Comparison of ENCODE assay signal across 8 cellular contexts in the genomic region with DNA sequence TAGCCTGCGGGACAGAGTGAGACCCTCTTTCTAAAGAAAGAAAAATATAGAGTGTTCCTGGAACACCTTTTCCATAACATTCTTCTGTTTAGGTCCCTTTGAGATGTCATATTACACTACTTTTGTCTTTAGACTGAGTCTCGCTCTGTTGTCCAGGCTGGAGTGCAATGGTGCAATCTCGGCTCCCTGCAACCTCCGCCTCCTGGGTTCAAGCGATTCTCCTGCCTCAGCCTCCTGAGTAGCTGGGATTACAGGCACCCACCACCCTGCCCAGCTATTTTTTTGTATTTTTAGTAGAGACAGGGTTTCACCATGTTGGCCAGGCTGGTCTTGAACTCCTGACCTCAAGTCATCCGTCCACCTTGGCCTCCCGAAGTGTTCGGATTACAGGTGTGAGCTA. TPM values are rescaled to one million over a fixed set of nuclear protein-coding genes. Genes with fewer than 3 reads are reported as not detected.
DNase-seq lines count a peak whose midpoint lies in the region; ATAC-seq, FAIRE-seq and TF ChIP-seq lines count a peak whose summit lies in the region.
"Not testable (repeated sequence)": the region's sequence is repeated elsewhere in the genome, so short reads cannot be mapped to it uniquely, and the experiment has no call there.

No MANE protein-coding gene starts in this region.

- POLR2A ChIA-PET in A549 (lab: Yijun Ruan, JAX); PC-3 (lab: Charles Lee; ENCODE audit: unreplicated experiment): not testable (repeated sequence)
- POLR2A ChIA-PET in HepG2 (lab: Yijun Ruan, JAX) = interaction anchor here (0.8 to 2.0 kb wide), 4 partner anchors 23 to 253 kb away, joined by 3 to 13 read pairs (median 4); a partner anchor contains a TSS

- not testable (repeated sequence) for H3K9me2 ChIP-seq in PC-3 (replicated peaks; ENCODE audit: low read length)

- H3K4me2 ChIP-seq in A549 = peak overlapping the region; percentile 54; the same call in 2 of the 3 replicates
- not testable (repeated sequence) for H3K4me2 ChIP-seq in PC-3 (ENCODE audit: low read length)
- peak overlapping the region; percentile 61 for H3K4me2 ChIP-seq in HepG2 (ENCODE audit: low read depth, low read length)

- H3K27ac ChIP-seq in A549 (peak overlapping the region; percentile 80 to 82), PC-3 (ENCODE audit: low read length) (peak overlapping the region; percentile 32), colonic mucosa (peak overlapping the region; percentile 74), HepG2 (ENCODE audit: extremely low read length, insufficient read depth, low read length) (peak overlapping the region; percentile 55), pancreas (peak overlapping the region; percentile 30 to 49 (median 49)), transverse colon (peak overlapping the region; percentile 37 to 78 (median 44))

- WGBS in A549 (ENCODE audit: missing lambda C conversion rate) = 93% methylated on average over 8 of the region's 8 CpGs
- WGBS in HepG2 (ENCODE audit: low lambda C conversion rate) = 81% methylated on average over 8 of the region's 8 CpGs
- WGBS in pancreas, 2 donors = 65 to 67% methylated on average over 8 of the region's 8 CpGs
- WGBS in transverse colon (ENCODE audit: low coverage in 1 of 2), 2 donors = 83% methylated on average over 8 of the region's 8 CpGs; no CpG with 5 or more reads in 1 of the 2 donors

- H3K27ac Mint-ChIP-seq in activated naive CD8-positive, alpha-beta T cell treated with anti-CD3 and anti-CD28 coated beads, Interleukin-2, amount 50 U/mL, for 24 hours = peak overlapping the region; percentile 67
- peak overlapping the region; percentile 57 for H3K27ac Mint-ChIP-seq in stimulated activated effector memory CD8-positive, alpha-beta T cell treated with anti-CD3 and anti-CD28 coated beads, Interleukin-12 subunit alpha, Interleukin-12 subunit beta, amount 100 ng/mL, for 72 hours

- H3K4me3 ChIP-seq in A549; PC-3 (ENCODE audit: low read length); colonic mucosa; pancreas; transverse colon: not testable (repeated sequence)
- H3K4me3 ChIP-seq in HepG2 (replicated peaks in 1 of 3; ENCODE audit: insufficient read depth in 1 of 3, low read depth in 2 of 3, low read length in 3 of 3) = peak overlapping the region in 1 of 3 experiments; percentile 10; a peak in 1 of 6 replicates

- H3K9me3 Mint-ChIP-seq in activated naive CD8-positive, alpha-beta T cell treated with anti-CD3 and anti-CD28 coated beads, Interleukin-2, amount 50 U/mL, for 24 hours; stimulated activated effector memory CD8-positive, alpha-beta T cell treated with anti-CD3 and anti-CD28 coated beads, Interleukin-12 subunit alpha, Interleukin-12 subunit beta, amount 100 ng/mL, for 72 hours: not testable (repeated sequence)

- ATAC-seq in A549; PC-3; activated naive CD8-positive, alpha-beta T cell treated with anti-CD3 and anti-CD28 coated beads, Interleukin-2, amount 50 U/mL, for 24 hours; HepG2; pancreas; stimulated activated effector memory CD8-positive, alpha-beta T cell treated with anti-CD3 and anti-CD28 coated beads, Interleukin-12 subunit alpha, Interleukin-12 subunit beta, amount 100 ng/mL, for 72 hours: not testable (repeated sequence)

- H3K4me1 ChIP-seq in A549 = peaks cover 62% of the 10 kb centered on the region
- H3K4me1 ChIP-seq in PC-3 (ENCODE audit: insufficient read depth, low read length) = peaks cover 45% of the 10 kb centered on the region
- H3K4me1 ChIP-seq in colonic mucosa = peaks cover 16% of the 10 kb centered on the region
- H3K4me1 ChIP-seq in HepG2 (ENCODE audit: insufficient read depth, low read length) = peaks cover 57% of the 10 kb centered on the region
- H3K4me1 ChIP-seq in pancreas = peaks cover 15 to 42% (median 33%) of the 10 kb centered on the region in 3 donors
- peaks cover 6 to 40% (median 11%) of the 10 kb centered on the region in 4 donors for H3K4me1 ChIP-seq in transverse colon

- in situ Hi-C loops in HepG2 (cut with HindIII; ENCODE audit: extremely low pct_ligation_motif_present, low pct_unique_long_range_greater_than_20kb) = not testable (repeated sequence)
- in situ Hi-C loops in transverse colon (cut with MboI; ENCODE audit: low pct_ligation_motif_present in 1 of 4, low pct_unique_long_range_greater_than_20kb in 1 of 4, low sequenced_read_pairs in 3 of 4) = loop anchor here in 3 of 4 donors (10.0 to 25.0 kb wide), 2 partner anchors 219 to 257 kb away; no protein-coding TSS in a partner anchor

- intact Hi-C loops in PC-3 (cut with micrococcal nuclease); colonic mucosa (cut with DNase I); pancreas (cut with DNase I); transverse colon (cut with DNase I; ENCODE audit: low total_unique reads): not testable (repeated sequence)
- intact Hi-C loops in HepG2 (cut with micrococcal nuclease; ENCODE audit: unreplicated experiment) = loop anchor here (10.0 kb wide), 1 partner anchor 293 kb away; no protein-coding TSS in a partner anchor

- H3K27me3 ChIP-seq in PC-3 (ENCODE audit: low read length); colonic mucosa; HepG2 (ENCODE audit: control insufficient read depth in 1 of 2, insufficient read depth in 2 of 2, low read length in 2 of 2); pancreas; transverse colon: not testable (repeated sequence)

- H3K79me2 ChIP-seq in PC-3 (ENCODE audit: low read length); HepG2 (ENCODE audit: insufficient read depth, low read length): not testable (repeated sequence)

- DNase-seq in A549 (ENCODE audit: low read depth in 1 of 2, low spot score in 1 of 2); PC-3; activated naive CD8-positive, alpha-beta T cell treated with anti-CD3 and anti-CD28 coated beads, Interleukin-2, amount 50 U/mL, for 24 hours; colonic mucosa; HepG2 (ENCODE audit: low spot score); pancreas; stimulated activated effector memory CD8-positive, alpha-beta T cell treated with anti-CD3 and anti-CD28 coated beads, Interleukin-12 subunit alpha, Interleukin-12 subunit beta, amount 100 ng/mL, for 72 hours (ENCODE audit: low spot score in 2 of 2); transverse colon: not testable (repeated sequence)

- not testable (repeated sequence) for H3K9me3 ChIP-seq in A549; PC-3 (ENCODE audit: low read length); colonic mucosa; HepG2 (ENCODE audit: low read length); pancreas; transverse colon

- not testable (repeated sequence) for TF ChIP-seq RAD21 in A549 (conservative IDR thresholded peaks at IDR 0.05 in 1 of 2, IDR thresholded peaks at IDR 0.05 in 1 of 2); HepG2 (CRISPR knock-in tag; IDR thresholded peaks at IDR 0.05)

- not testable (repeated sequence) for H3K36me3 ChIP-seq in PC-3 (ENCODE audit: low read depth, low read length); colonic mucosa; HepG2 (replicated peaks in 1 of 2; ENCODE audit: control insufficient read depth in 1 of 2, insufficient read depth in 2 of 2, low read length in 2 of 2); pancreas; transverse colon

- H2AFZ ChIP-seq in PC-3 (ENCODE audit: low read length); HepG2 (ENCODE audit: low read length): not testable (repeated sequence)

- not testable (repeated sequence) for H3K4me3 Mint-ChIP-seq in activated naive CD8-positive, alpha-beta T cell treated with anti-CD3 and anti-CD28 coated beads, Interleukin-2, amount 50 U/mL, for 24 hours; stimulated activated effector memory CD8-positive, alpha-beta T cell treated with anti-CD3 and anti-CD28 coated beads, Interleukin-12 subunit alpha, Interleukin-12 subunit beta, amount 100 ng/mL, for 72 hours

- not testable (repeated sequence) for TF ChIP-seq CTCF in A549 (IDR thresholded peaks at IDR 0.05); PC-3 (conservative IDR thresholded peaks at IDR 0.05; ENCODE audit: low read depth, low read length); colonic mucosa (IDR thresholded peaks at IDR 0.05); HepG2 (CRISPR knock-in tag; IDR thresholded peaks at IDR 0.05); pancreas (IDR thresholded peaks at IDR 0.05); transverse colon (IDR thresholded peaks at IDR 0.05)

- BruUV-seq in PC-3 (replicated peaks; lab: Mats Ljungman, UMichigan); HepG2 (replicated peaks; lab: Mats Ljungman, UMichigan): not testable (repeated sequence)

- FAIRE-seq in A549 (lab: Jason Lieb, UNC); HepG2 (lab: Jason Lieb, UNC); pancreas (lab: Jason Lieb, UNC): not testable (repeated sequence)

- H3K4me1 Mint-ChIP-seq in activated naive CD8-positive, alpha-beta T cell treated with anti-CD3 and anti-CD28 coated beads, Interleukin-2, amount 50 U/mL, for 24 hours = not testable (repeated sequence)
- H3K4me1 Mint-ChIP-seq in stimulated activated effector memory CD8-positive, alpha-beta T cell treated with anti-CD3 and anti-CD28 coated beads, Interleukin-12 subunit alpha, Interleukin-12 subunit beta, amount 100 ng/mL, for 72 hours = peaks cover 12% of the 10 kb centered on the region

- not testable (repeated sequence) for TF ChIP-seq POLR2A in A549 (IDR thresholded peaks at IDR 0.05; ENCODE audit: low read length); HepG2 (IDR thresholded peaks at IDR 0.05; ENCODE audit: insufficient read depth in 1 of 2, low read depth in 2 of 2, low read length in 2 of 2); transverse colon (IDR thresholded peaks at IDR 0.05)

- TF ChIP-seq EP300 in A549 (IDR thresholded peaks at IDR 0.05); HepG2 (IDR thresholded peaks at IDR 0.05; ENCODE audit: low read depth in 2 of 2, low read length in 2 of 2); HepG2 (CRISPR knock-in tag; IDR thresholded peaks at IDR 0.05; ENCODE audit: borderline replicate concordance); transverse colon (IDR thresholded peaks at IDR 0.05; ENCODE audit: low read depth): not testable (repeated sequence)

- H4K20me1 ChIP-seq in PC-3 (ENCODE audit: low read length); HepG2 (ENCODE audit: insufficient read depth, low read length): not testable (repeated sequence)

- CTCF ChIA-PET in A549 (lab: Yijun Ruan, JAX) = interaction anchor here (0.8 to 13.1 kb wide), 5 partner anchors 11 to 253 kb away, joined by 3 to 175 read pairs (median 3); no protein-coding TSS in a partner anchor
- CTCF ChIA-PET in PC-3 (lab: Charles Lee); HepG2 (lab: Yijun Ruan, JAX; ENCODE audit: low intra/inter-chr PET ratio, low total read pairs): not testable (repeated sequence)

- not testable (repeated sequence) for H3F3A ChIP-seq in PC-3 (ENCODE audit: low read length, unreplicated experiment)

- H3K9ac ChIP-seq in PC-3 (ENCODE audit: low read length); colonic mucosa (ENCODE audit: low read depth in 2 of 2, low read length in 2 of 2); HepG2 (ENCODE audit: insufficient read depth, low read depth, low read length): not testable (repeated sequence)

- not testable (repeated sequence) for H3K27me3 Mint-ChIP-seq in activated naive CD8-positive, alpha-beta T cell treated with anti-CD3 and anti-CD28 coated beads, Interleukin-2, amount 50 U/mL, for 24 hours

- peaks cover 18% of the 10 kb centered on the region for H3K36me3 Mint-ChIP-seq in activated naive CD8-positive, alpha-beta T cell treated with anti-CD3 and anti-CD28 coated beads, Interleukin-2, amount 50 U/mL, for 24 hours (ENCODE audit: low read depth)
- H3K36me3 Mint-ChIP-seq in stimulated activated effector memory CD8-positive, alpha-beta T cell treated with anti-CD3 and anti-CD28 coated beads, Interleukin-12 subunit alpha, Interleukin-12 subunit beta, amount 100 ng/mL, for 72 hours = peaks cover 30% of the 10 kb centered on the region

RNA-seq across cellular contexts. Expression of a gene that starts 31.2 kb away (rescaled TPM):
- polyA plus RNA-seq in A549 (2011; rRNA removed) = 17.4 and 18.4 TPM in 2 replicates
- 5.6 TPM in 2 replicates for polyA plus RNA-seq in A549 (2012; cell fraction: cytosol; rRNA removed)
- polyA plus RNA-seq in A549 (2012; cell fraction: nucleus; rRNA removed) = 2.2 and 3.3 TPM in 2 replicates
- polyA plus RNA-seq in A549 (2017; fragmentation: RNase III; extraction: RNeasy Plus Mini Kit Qiagen cat#74134 plus additional on column Dnase treatment) = 6.1 to 7.3 TPM (median 6.5 TPM) in 3 replicates
- 7.9 and 8.9 TPM in 2 replicates for polyA minus RNA-seq in A549 (2011; rRNA and poly(A)+ RNA removed)
- 3.4 and 5.1 TPM in 2 replicates for total RNA-seq in PC-3 (2014; rRNA removed)
- total RNA-seq in colonic mucosa = 1 to 10 TPM; 4.0 to 9.1 TPM
- total RNA-seq in HepG2 (2016; rRNA removed; fragmentation: Illumina TruSeq; extraction: Trizol) = 8.9 and 11.3 TPM in 2 replicates
- total RNA-seq in HepG2 (2016; cell fraction: cytosol; rRNA removed; fragmentation: Illumina TruSeq; extraction: Trizol; ENCODE audit: low read depth) = 4.2 and 5.0 TPM in 2 replicates
- 7.4 and 10.6 TPM in 2 replicates for total RNA-seq in HepG2 (2016; cell fraction: insoluble cytoplasmic fraction; rRNA removed; fragmentation: Illumina TruSeq; extraction: Trizol)
- 4.7 and 6.6 TPM in 2 replicates for total RNA-seq in HepG2 (2016; cell fraction: membrane; rRNA removed; fragmentation: Illumina TruSeq; extraction: Trizol)
- total RNA-seq in HepG2 (2016; cell fraction: nucleus; rRNA removed; fragmentation: Illumina TruSeq; extraction: Trizol) = 5.9 and 8.2 TPM in 2 replicates
- polyA plus RNA-seq in HepG2 (2011; rRNA removed) = 10.0 and 11.4 TPM in 2 replicates
- polyA plus RNA-seq in HepG2 (2011; cell fraction: cytosol; rRNA removed) = 10.9 and 12.3 TPM in 2 replicates
- 3.6 and 4.4 TPM in 2 replicates for polyA plus RNA-seq in HepG2 (2011; cell fraction: nucleus; rRNA removed)
- 6.9 and 10.2 TPM in 2 replicates for polyA plus RNA-seq in HepG2 (2012)
- 3.7 and 4.1 TPM in 2 replicates for polyA plus RNA-seq in HepG2 (2016; cell fraction: cytosol; fragmentation: Illumina TruSeq; extraction: Trizol; ENCODE audit: low read depth)
- 14.4 and 15.1 TPM in 2 replicates for polyA plus RNA-seq in HepG2 (2016; cell fraction: insoluble cytoplasmic fraction; fragmentation: Illumina TruSeq; extraction: Trizol; ENCODE audit: low read depth)
- polyA plus RNA-seq in HepG2 (2016; cell fraction: membrane; fragmentation: Illumina TruSeq; extraction: Trizol; ENCODE audit: low read depth) = 6.3 and 6.6 TPM in 2 replicates
- polyA plus RNA-seq in HepG2 (2016; cell fraction: nucleus; fragmentation: Illumina TruSeq; extraction: Trizol; ENCODE audit: insufficient read depth, low read depth) = 6.6 and 9.9 TPM in 2 replicates
- 0.94 and 8.3 TPM in 2 replicates for polyA minus RNA-seq in HepG2 (2011; rRNA and poly(A)+ RNA removed; ENCODE audit: low replicate concordance)
- 3.9 and 4.2 TPM in 2 replicates for polyA minus RNA-seq in HepG2 (2011; cell fraction: cytosol; rRNA and poly(A)+ RNA removed)
- polyA minus RNA-seq in HepG2 (2011; cell fraction: nucleus; rRNA and poly(A)+ RNA removed) = 15.9 and 20.3 TPM in 2 replicates
- total RNA-seq in pancreas = 1 to 10 TPM; 2.1 to 3.6 (median 2.9) TPM
- 1 to 10 TPM; 3.5 to 6.6 TPM for polyA plus RNA-seq in pancreas
- 10 to 100 TPM in 1 of 4 donors, 1 to 10 TPM in 2, not detected in 1; 3.0 to 43.8 (median 6.8) TPM for total RNA-seq in transverse colon
